18 cellular contexts compared by ENCODE assay signal in the genomic region with DNA sequence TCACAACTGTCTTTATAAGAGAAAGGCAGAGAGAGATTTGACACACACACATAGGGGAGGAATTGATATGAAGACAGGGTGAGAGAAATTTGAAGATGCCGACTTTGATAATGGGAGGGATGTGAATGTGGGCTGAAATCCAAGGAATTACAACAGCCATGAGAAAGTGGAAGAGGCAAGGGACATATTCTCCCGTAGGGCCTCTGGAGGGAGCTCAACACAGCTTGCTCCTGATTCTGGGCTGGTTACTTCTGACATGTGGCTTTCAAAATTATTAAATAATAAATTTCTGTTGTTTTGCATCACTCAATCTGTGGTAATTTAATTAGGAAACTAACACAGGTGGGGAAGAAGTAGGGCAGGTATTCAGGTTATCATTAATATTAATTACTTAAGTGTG.
DNase-seq lines count a peak whose midpoint lies in the region; ATAC-seq and TF ChIP-seq lines count a peak whose summit lies in the region.
"Had no signal": no experiment of that assay in that cellular context is flagged by ENCODE, and none has a peak within 500 bp of the region (broad histone marks: within the 10 kb centered on the region; RNA-seq: fewer than 3 reads in every experiment).

No MANE protein-coding gene starts in this region.

- ATAC-seq in natural killer cell treated with Interleukin-12 subunit alpha and Interleukin-12 subunit beta and Interleukin-15 and Interleukin-18, amount 100 ng/mL, for 72 hours = no peak
- ATAC-seq: GM12878 had no signal

- H4K20me1 ChIP-seq in Karpas-422 (ENCODE audit: insufficient read depth, low read depth, low read length) = no peaks in the 10 kb centered on the region

- H3K4me3 ChIP-seq in AG04450 (ENCODE audit: low read depth, low read length) (no peak overlapping the region), adipocyte (ENCODE audit: low read length) (no peak overlapping the region), Karpas-422 (ENCODE audit: low read length) (no peak overlapping the region)
- H3K4me3 ChIP-seq: adrenal gland, GM12878 had no signal

- no peak overlapping the region for H3K4me3 Mint-ChIP-seq in glutamatergic neuron (ENCODE audit: unreplicated experiment)
- H3K4me3 Mint-ChIP-seq in natural killer cell treated with Interleukin-12 subunit alpha and Interleukin-12 subunit beta and Interleukin-15 and Interleukin-18, amount 100 ng/mL, for 72 hours = no peak overlapping the region

- H3K79me2 ChIP-seq in Karpas-422 (ENCODE audit: low read length) = no peaks in the 10 kb centered on the region
- H3K79me2 ChIP-seq: parathyroid adenoma had no signal

- H3K36me3 ChIP-seq in adipocyte (ENCODE audit: control insufficient read depth, insufficient read depth, low read length, severe bottlenecking) (no peaks in the 10 kb centered on the region), Karpas-422 (ENCODE audit: insufficient read depth, low read length) (no peaks in the 10 kb centered on the region)
- H3K36me3 ChIP-seq: adrenal gland had no signal

- H3K4me1 ChIP-seq in adipocyte (ENCODE audit: control insufficient read depth, insufficient read depth, low read length) = no peaks in the 10 kb centered on the region
- no peaks in the 10 kb centered on the region for H3K4me1 ChIP-seq in Karpas-422 (ENCODE audit: low read length)
- H3K4me1 ChIP-seq: adrenal gland, parathyroid adenoma had no signal

- no peak for DNase-seq in AG04450 (ENCODE audit: low read depth, low spot score)
- peak; percentile 5 for DNase-seq in HS-27A (ENCODE audit: low read depth)
- peak; percentile 11 for DNase-seq in adipocyte (ENCODE audit: low read depth)
- DNase-seq in iris pigment epithelial cell (ENCODE audit: low read depth) = peak; percentile 8
- DNase-seq in glutamatergic neuron = no peak
- DNase-seq in natural killer cell treated with Interleukin-12 subunit alpha and Interleukin-12 subunit beta and Interleukin-15 and Interleukin-18, amount 100 ng/mL, for 72 hours (ENCODE audit: low spot score) = no peak
- DNase-seq in Karpas-422 = no peak
- DNase-seq: adrenal gland; AML-193; cerebellar nuclear complex; GDM1; NCI-H1092 treated with DMSO at 0.1 percent for 48 hours; small intestine; stimulated activated CD4-positive, alpha-beta T cell treated with anti-CD3 and anti-CD28 coated beads, Interleukin-4, amount 100 ng/mL, for 24 hours; substantia nigra had no signal

- H3K4me1 Mint-ChIP-seq in glutamatergic neuron (ENCODE audit: low read depth, unreplicated experiment) = no peaks in the 10 kb centered on the region
- H3K4me1 Mint-ChIP-seq in natural killer cell treated with Interleukin-12 subunit alpha and Interleukin-12 subunit beta and Interleukin-15 and Interleukin-18, amount 100 ng/mL, for 72 hours (ENCODE audit: low read depth in 2 of 2) = no peaks in the 10 kb centered on the region

- H3K9me3 ChIP-seq in AG04450 (ENCODE audit: control insufficient read depth, insufficient read depth, low read length) (no peaks in the 10 kb centered on the region), adipocyte (ENCODE audit: control insufficient read depth, low read length) (no peaks in the 10 kb centered on the region), Karpas-422 (ENCODE audit: low read length) (peaks cover 6% of the 10 kb centered on the region; the same call in 1 of the 2 replicates)
- H3K9me3 ChIP-seq: adrenal gland had no signal

- H3K9me3 Mint-ChIP-seq in glutamatergic neuron (ENCODE audit: unreplicated experiment) = no peaks in the 10 kb centered on the region
- no peaks in the 10 kb centered on the region for H3K9me3 Mint-ChIP-seq in natural killer cell treated with Interleukin-12 subunit alpha and Interleukin-12 subunit beta and Interleukin-15 and Interleukin-18, amount 100 ng/mL, for 72 hours

- CTCF ChIA-PET in AG04450 (lab: Charles Lee) = no interaction called here

- POLR2A ChIA-PET in AG04450 (lab: Yijun Ruan, JAX) = no interaction called here

- H3K27me3 ChIP-seq in AG04450 (ENCODE audit: control insufficient read depth, insufficient read depth, low read length) (no peaks in the 10 kb centered on the region), adipocyte (replicated peaks; ENCODE audit: control insufficient read depth, insufficient read depth, low read length) (no peaks in the 10 kb centered on the region), Karpas-422 (ENCODE audit: low read length) (no peaks in the 10 kb centered on the region)
- H3K27me3 ChIP-seq: adrenal gland had no signal

- H3K27ac ChIP-seq in AG04450 (ENCODE audit: low read depth, low read length) (no peak overlapping the region), Karpas-422 (ENCODE audit: low read length) (no peak overlapping the region)
- H3K27ac ChIP-seq: adrenal gland, parathyroid adenoma, VCaP had no signal

- no peaks in the 10 kb centered on the region for H3K36me3 Mint-ChIP-seq in glutamatergic neuron (ENCODE audit: unreplicated experiment)
- H3K36me3 Mint-ChIP-seq in natural killer cell treated with Interleukin-12 subunit alpha and Interleukin-12 subunit beta and Interleukin-15 and Interleukin-18, amount 100 ng/mL, for 72 hours = no peaks in the 10 kb centered on the region

- H3K9me2 ChIP-seq in Karpas-422 (replicated peaks; ENCODE audit: insufficient read depth, low read length) = no peaks in the 10 kb centered on the region

- no peaks in the 10 kb centered on the region for H3K27me3 Mint-ChIP-seq in glutamatergic neuron (ENCODE audit: unreplicated experiment)
- H3K27me3 Mint-ChIP-seq in natural killer cell treated with Interleukin-12 subunit alpha and Interleukin-12 subunit beta and Interleukin-15 and Interleukin-18, amount 100 ng/mL, for 72 hours = no peaks in the 10 kb centered on the region

- TF ChIP-seq CTCF in AG04450 (IDR thresholded peaks at IDR 0.05; ENCODE audit: low read depth, low read length) = 0 out of 2 replicates have a peak, but pooled peaks have one; percentile 26
- TF ChIP-seq CTCF in glutamatergic neuron (IDR thresholded peaks at IDR 0.05; ENCODE audit: partially characterized antibody, unreplicated experiment) = no peak

- no peak overlapping the region for H3K4me2 ChIP-seq in Karpas-422 (ENCODE audit: low read depth, low read length, poor library complexity, severe bottlenecking)

- no peak overlapping the region for H2AFZ ChIP-seq in Karpas-422 (ENCODE audit: low read length)
- H2AFZ ChIP-seq: parathyroid adenoma had no signal

- H3K9ac ChIP-seq in adipocyte (ENCODE audit: low read length) = no peak overlapping the region
- no peak overlapping the region for H3K9ac ChIP-seq in Karpas-422 (ENCODE audit: low read length)
- H3K9ac ChIP-seq: parathyroid adenoma had no signal

- no peak overlapping the region for H3K27ac Mint-ChIP-seq in glutamatergic neuron (ENCODE audit: unreplicated experiment)
- no peak overlapping the region for H3K27ac Mint-ChIP-seq in natural killer cell treated with Interleukin-12 subunit alpha and Interleukin-12 subunit beta and Interleukin-15 and Interleukin-18, amount 100 ng/mL, for 72 hours

Comparison
In these comparisons a context has a peak if more than half of its experiments do, and no peak if none do; other contexts are left out.
1. DNase-seq: peak in HS-27A (single experiment), adipocyte (single experiment) and iris pigment epithelial cell (single experiment); none in AG04450 (single experiment), glutamatergic neuron (single experiment), natural killer cell treated with Interleukin-12 subunit alpha and Interleukin-12 subunit beta and Interleukin-15 and Interleukin-18, amount 100 ng/mL, for 72 hours (single experiment) and Karpas-422 (single experiment).